Comparison of ENCODE assay signal across 8 cellular contexts in the genomic region with DNA sequence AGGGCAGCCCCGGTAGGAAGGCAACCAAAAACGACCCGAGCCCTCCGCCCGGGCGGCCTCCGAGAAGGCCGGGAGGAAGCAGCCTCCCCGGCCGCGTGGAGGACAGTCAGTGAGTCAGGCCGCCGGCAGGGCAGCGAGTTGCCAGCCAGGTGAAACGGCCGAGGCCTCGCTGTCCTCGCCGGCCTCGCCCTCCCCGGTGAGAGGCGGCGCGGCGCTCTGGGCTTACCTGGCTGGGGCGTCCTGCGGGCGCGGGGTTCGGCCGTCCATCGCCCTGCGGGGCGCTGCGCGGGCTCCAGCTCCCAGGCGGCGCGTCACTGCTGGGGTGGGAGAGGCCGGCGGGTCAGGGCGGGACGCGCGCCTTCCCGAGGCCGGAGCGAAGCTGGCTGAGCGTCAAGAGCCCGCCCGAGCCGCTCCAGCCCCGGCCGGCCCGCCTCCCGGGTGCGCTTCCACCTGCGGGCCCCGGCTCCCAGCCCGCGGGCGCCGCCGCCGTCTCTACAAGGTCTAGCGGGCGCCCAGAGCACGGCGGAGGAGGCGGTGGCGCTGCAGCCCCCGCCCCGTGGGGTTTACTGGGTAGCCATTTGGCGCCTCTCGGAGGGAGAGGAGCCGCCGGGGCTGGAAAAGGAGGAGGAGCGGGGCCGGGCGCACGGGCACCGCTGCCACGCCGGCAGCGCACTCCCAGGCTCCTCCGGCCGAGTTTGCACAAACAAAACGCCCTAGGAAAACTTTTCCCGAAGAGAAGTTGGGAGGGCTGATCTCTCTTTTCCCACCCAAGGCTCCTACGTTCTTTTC. TPM values are rescaled to one million over a fixed set of nuclear protein-coding genes. Genes with fewer than 3 reads are reported as not detected.
DNase-seq lines count a peak whose midpoint lies in the region; ATAC-seq and TF ChIP-seq lines count a peak whose summit lies in the region.

No MANE protein-coding gene starts in this region.

- in situ Hi-C loops in KBM-7 (cut with MboI; ENCODE audit: low pct_unique_long_range_greater_than_20kb, low sequenced_read_pairs): no loop called here

- TF ChIP-seq CTCF in coronary artery (IDR thresholded peaks at IDR 0.05): no peak

- peak; percentile 48 for DNase-seq in NCI-H2196 (lab: John Stamatoyannopoulos, UW; ENCODE audit: unreplicated experiment)
- no peak for DNase-seq in NCI-H2196 treated with DMSO at 0.1 percent for 48 hours (lab: John Stamatoyannopoulos, UW; ENCODE audit: unreplicated experiment)
- DNase-seq in KBM-7: peak; percentile 70
- DNase-seq in coronary artery (ENCODE audit: low spot score): peak; percentile 77
- DNase-seq in left colon: peak; percentile 76 to 85
- peak; percentile 20 for DNase-seq in stimulated activated CD4-positive, alpha-beta T cell treated with anti-CD3 and anti-CD28 coated beads, Interleukin-4, amount 100 ng/mL, for 1 hour

- peak overlapping the region; percentile 97 to 98 for H3K27ac ChIP-seq in coronary artery

- peak overlapping the region; percentile 85 for H3K4me3 ChIP-seq in coronary artery

- intact Hi-C loops in left colon (cut with DNase I, micrococcal nuclease): loop anchor here in 1 of 2 donors (10.0 kb wide), 1 partner anchor 96 kb away; no protein-coding TSS in a partner anchor

- ATAC-seq in GM21825 (IDR thresholded peaks at IDR 0.05; ENCODE audit: unreplicated experiment): peak; percentile 50
- peak; percentile 90 for ATAC-seq in SK-N-SH treated with all-trans-retinoic acid at 6 μM for 48 hours
- ATAC-seq in left colon: peak; percentile 80

TF ChIP-seq in SK-N-SH treated with all-trans-retinoic acid at 6 μM for 48 hours, 23 proteins besides CTCF, POLR2A, EP300 and RAD21:
- TF ChIP-seq, protein P1, sequence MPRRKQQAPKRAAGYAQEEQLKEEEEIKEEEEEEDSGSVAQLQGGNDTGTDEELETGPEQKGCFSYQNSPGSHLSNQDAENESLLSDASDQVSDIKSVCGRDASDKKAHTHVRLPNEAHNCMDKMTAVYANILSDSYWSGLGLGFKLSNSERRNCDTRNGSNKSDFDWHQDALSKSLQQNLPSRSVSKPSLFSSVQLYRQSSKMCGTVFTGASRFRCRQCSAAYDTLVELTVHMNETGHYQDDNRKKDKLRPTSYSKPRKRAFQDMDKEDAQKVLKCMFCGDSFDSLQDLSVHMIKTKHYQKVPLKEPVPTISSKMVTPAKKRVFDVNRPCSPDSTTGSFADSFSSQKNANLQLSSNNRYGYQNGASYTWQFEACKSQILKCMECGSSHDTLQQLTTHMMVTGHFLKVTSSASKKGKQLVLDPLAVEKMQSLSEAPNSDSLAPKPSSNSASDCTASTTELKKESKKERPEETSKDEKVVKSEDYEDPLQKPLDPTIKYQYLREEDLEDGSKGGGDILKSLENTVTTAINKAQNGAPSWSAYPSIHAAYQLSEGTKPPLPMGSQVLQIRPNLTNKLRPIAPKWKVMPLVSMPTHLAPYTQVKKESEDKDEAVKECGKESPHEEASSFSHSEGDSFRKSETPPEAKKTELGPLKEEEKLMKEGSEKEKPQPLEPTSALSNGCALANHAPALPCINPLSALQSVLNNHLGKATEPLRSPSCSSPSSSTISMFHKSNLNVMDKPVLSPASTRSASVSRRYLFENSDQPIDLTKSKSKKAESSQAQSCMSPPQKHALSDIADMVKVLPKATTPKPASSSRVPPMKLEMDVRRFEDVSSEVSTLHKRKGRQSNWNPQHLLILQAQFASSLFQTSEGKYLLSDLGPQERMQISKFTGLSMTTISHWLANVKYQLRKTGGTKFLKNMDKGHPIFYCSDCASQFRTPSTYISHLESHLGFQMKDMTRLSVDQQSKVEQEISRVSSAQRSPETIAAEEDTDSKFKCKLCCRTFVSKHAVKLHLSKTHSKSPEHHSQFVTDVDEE (CRISPR knock-in tag; IDR thresholded peaks at IDR 0.05): no peak
- TF ChIP-seq OSR1 (CRISPR knock-in tag; IDR thresholded peaks at IDR 0.05) (no peak), TOX (CRISPR knock-in tag; IDR thresholded peaks at IDR 0.05; ENCODE audit: borderline replicate concordance) (no peak), ZFP3 (CRISPR knock-in tag; IDR thresholded peaks at IDR 0.05) (no peak), ZC3H10 (CRISPR knock-in tag; IDR thresholded peaks at IDR 0.05) (no peak), RARB (CRISPR knock-in tag; IDR thresholded peaks at IDR 0.05) (no peak), ZFP30 (CRISPR knock-in tag; IDR thresholded peaks at IDR 0.05) (no peak), BACH2 (CRISPR knock-in tag; IDR thresholded peaks at IDR 0.05; ENCODE audit: borderline replicate concordance) (no peak), ZNF565 (CRISPR knock-in tag; conservative IDR thresholded peaks at IDR 0.05; ENCODE audit: low read depth) (no peak), ZNF70 (CRISPR knock-in tag; IDR thresholded peaks at IDR 0.05) (no peak), PPARA (CRISPR knock-in tag; IDR thresholded peaks at IDR 0.05; ENCODE audit: borderline replicate concordance) (no peak), ISL1 (CRISPR knock-in tag; IDR thresholded peaks at IDR 0.05) (no peak)
- TF ChIP-seq, protein P2, sequence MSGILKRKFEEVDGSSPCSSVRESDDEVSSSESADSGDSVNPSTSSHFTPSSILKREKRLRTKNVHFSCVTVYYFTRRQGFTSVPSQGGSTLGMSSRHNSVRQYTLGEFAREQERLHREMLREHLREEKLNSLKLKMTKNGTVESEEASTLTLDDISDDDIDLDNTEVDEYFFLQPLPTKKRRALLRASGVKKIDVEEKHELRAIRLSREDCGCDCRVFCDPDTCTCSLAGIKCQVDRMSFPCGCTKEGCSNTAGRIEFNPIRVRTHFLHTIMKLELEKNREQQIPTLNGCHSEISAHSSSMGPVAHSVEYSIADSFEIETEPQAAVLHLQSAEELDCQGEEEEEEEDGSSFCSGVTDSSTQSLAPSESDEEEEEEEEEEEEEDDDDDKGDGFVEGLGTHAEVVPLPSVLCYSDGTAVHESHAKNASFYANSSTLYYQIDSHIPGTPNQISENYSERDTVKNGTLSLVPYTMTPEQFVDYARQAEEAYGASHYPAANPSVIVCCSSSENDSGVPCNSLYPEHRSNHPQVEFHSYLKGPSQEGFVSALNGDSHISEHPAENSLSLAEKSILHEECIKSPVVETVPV (CRISPR knock-in tag; IDR thresholded peaks at IDR 0.05): no peak
- TF ChIP-seq, protein P3, sequence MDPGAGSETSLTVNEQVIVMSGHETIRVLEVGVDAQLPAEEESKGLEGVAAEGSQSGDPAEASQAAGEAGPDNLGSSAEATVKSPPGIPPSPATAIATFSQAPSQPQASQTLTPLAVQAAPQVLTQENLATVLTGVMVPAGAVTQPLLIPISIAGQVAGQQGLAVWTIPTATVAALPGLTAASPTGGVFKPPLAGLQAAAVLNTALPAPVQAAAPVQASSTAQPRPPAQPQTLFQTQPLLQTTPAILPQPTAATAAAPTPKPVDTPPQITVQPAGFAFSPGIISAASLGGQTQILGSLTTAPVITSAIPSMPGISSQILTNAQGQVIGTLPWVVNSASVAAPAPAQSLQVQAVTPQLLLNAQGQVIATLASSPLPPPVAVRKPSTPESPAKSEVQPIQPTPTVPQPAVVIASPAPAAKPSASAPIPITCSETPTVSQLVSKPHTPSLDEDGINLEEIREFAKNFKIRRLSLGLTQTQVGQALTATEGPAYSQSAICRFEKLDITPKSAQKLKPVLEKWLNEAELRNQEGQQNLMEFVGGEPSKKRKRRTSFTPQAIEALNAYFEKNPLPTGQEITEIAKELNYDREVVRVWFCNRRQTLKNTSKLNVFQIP (CRISPR knock-in tag; IDR thresholded peaks at IDR 0.05; ENCODE audit: borderline replicate concordance, low read depth): no peak
- TF ChIP-seq, protein P4, sequence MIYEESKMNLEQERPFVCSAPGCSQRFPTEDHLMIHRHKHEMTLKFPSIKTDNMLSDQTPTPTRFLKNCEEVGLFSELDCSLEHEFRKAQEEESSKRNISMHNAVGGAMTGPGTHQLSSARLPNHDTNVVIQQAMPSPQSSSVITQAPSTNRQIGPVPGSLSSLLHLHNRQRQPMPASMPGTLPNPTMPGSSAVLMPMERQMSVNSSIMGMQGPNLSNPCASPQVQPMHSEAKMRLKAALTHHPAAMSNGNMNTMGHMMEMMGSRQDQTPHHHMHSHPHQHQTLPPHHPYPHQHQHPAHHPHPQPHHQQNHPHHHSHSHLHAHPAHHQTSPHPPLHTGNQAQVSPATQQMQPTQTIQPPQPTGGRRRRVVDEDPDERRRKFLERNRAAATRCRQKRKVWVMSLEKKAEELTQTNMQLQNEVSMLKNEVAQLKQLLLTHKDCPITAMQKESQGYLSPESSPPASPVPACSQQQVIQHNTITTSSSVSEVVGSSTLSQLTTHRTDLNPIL (CRISPR knock-in tag; IDR thresholded peaks at IDR 0.05; ENCODE audit: low read depth): no peak

RNA-seq across cellular contexts. Expression of a gene that starts 0.5 kb away (rescaled TPM):
- 10 to 100 TPM; 25.5 to 33.3 TPM for total RNA-seq in left colon
